15 cellular contexts compared by ENCODE assay signal in the genomic region with DNA sequence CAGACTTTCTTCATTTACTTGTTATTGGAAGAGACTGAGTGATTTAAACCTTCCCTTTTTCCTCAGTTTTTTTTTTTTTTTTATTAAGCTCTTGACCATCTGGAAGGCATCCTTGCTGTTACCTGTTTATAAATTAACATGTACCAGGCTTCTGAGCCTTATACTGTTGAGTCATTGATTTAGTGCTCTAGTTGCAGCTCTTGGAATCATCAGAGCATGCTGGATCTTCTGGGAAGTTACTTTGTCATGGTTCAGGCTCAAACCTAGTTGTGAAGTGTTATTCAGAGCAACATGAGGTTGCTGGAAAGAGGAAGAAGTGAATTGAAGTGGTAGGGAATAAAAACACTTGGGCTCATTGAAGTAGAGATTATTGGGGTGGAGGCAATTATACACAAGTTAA. TPM values are rescaled to one million over a fixed set of nuclear protein-coding genes. Genes with fewer than 3 reads are reported as not detected.
DNase-seq lines count a peak whose midpoint lies in the region; ATAC-seq and TF ChIP-seq lines count a peak whose summit lies in the region.
"Had no signal": no experiment of that assay in that cellular context is flagged by ENCODE, and none has a peak within 500 bp of the region (broad histone marks: within the 10 kb centered on the region; RNA-seq: fewer than 3 reads in every experiment).

No MANE protein-coding gene starts in this region.

- intact Hi-C loops in activated CD4-positive, alpha-beta T cell treated with anti-CD3 and anti-CD28 coated beads for 36 hours (cut with DNase I, micrococcal nuclease): no loop called here
- intact Hi-C loops in PC-9 (cut with micrococcal nuclease; ENCODE audit: unreplicated experiment): no loop called here

- peaks cover 47% of the 10 kb centered on the region for H3K4me1 ChIP-seq in PC-9 (replicated peaks; ENCODE audit: insufficient read depth)
- peaks cover 7% of the 10 kb centered on the region for H3K4me1 ChIP-seq in smooth muscle cell (ENCODE audit: low read depth)

- H3K36me3 ChIP-seq in PC-9 (ENCODE audit: low read depth): peaks cover 40% of the 10 kb centered on the region
- no peaks in the 10 kb centered on the region for H3K36me3 ChIP-seq in smooth muscle cell (ENCODE audit: low read depth)

- H3K9me3 Mint-ChIP-seq in activated CD4-positive, alpha-beta T cell treated with anti-CD3 and anti-CD28 coated beads for 36 hours (ENCODE audit: low read depth): no peaks in the 10 kb centered on the region
- H3K9me3 Mint-ChIP-seq: activated naive CD8-positive, alpha-beta T cell treated with anti-CD3 and anti-CD28 coated beads, Interleukin-2, amount 10 ng/mL, durations not matched to agents 7 days and 5 days had no signal

- POLR2A ChIA-PET in activated CD4-positive, alpha-beta T cell treated with anti-CD3 and anti-CD28 coated beads for 36 hours (lab: Charles Lee): no interaction called here
- POLR2A ChIA-PET in PC-9 (lab: Charles Lee; ENCODE audit: unreplicated experiment): interaction anchor here (0.6 kb wide), 1 partner anchor 22 kb away, joined by 3 read pairs; no protein-coding TSS in a partner anchor

- H3K27ac ChIP-seq in PC-9 (peak overlapping the region; percentile 53), smooth muscle cell (ENCODE audit: low read depth) (peak overlapping the region; percentile 49), coronary artery (no peak overlapping the region)
- H3K27ac ChIP-seq: A549, lower lobe of right lung had no signal

- no TSS peak for BruUV-seq in PC-9 (replicated peaks; lab: Mats Ljungman, UMichigan)

- H3K4me3 ChIP-seq in PC-9 (no peak overlapping the region), epithelial cell of proximal tubule (ENCODE audit: low read depth, low read length) (no peak overlapping the region), smooth muscle cell (no peak overlapping the region), coronary artery (no peak overlapping the region)
- H3K4me3 ChIP-seq: A549, lower lobe of right lung had no signal

- peaks cover 78% of the 10 kb centered on the region for H3K4me1 Mint-ChIP-seq in activated CD4-positive, alpha-beta T cell treated with anti-CD3 and anti-CD28 coated beads for 36 hours

- CTCF ChIA-PET in activated CD4-positive, alpha-beta T cell treated with anti-CD3 and anti-CD28 coated beads for 36 hours (lab: Charles Lee): interaction anchor here (0.7 to 2.2 kb wide), 2 partner anchors 30 to 58 kb away, joined by 3 to 7 read pairs; no protein-coding TSS in a partner anchor
- CTCF ChIA-PET in PC-9 (lab: Charles Lee): no interaction called here

- H2AFZ ChIP-seq in PC-9 (no peak overlapping the region), smooth muscle cell (ENCODE audit: low read depth) (no peak overlapping the region)

- ATAC-seq in activated CD4-positive, alpha-beta T cell treated with anti-CD3 and anti-CD28 coated beads for 36 hours: no peak
- ATAC-seq: A549, HepG2, lower lobe of right lung, right cardiac atrium had no signal

- peak overlapping the region; percentile 58 for H3K27ac Mint-ChIP-seq in activated CD4-positive, alpha-beta T cell treated with anti-CD3 and anti-CD28 coated beads for 36 hours
- H3K27ac Mint-ChIP-seq: activated naive CD8-positive, alpha-beta T cell treated with anti-CD3 and anti-CD28 coated beads, Interleukin-2, amount 10 ng/mL, durations not matched to agents 7 days and 5 days had no signal

- H3K79me2 ChIP-seq in PC-9 (ENCODE audit: low read depth): peaks cover 98% of the 10 kb centered on the region
- H3K79me2 ChIP-seq in smooth muscle cell (ENCODE audit: low read depth): peaks cover 93% of the 10 kb centered on the region

- H3K27me3 Mint-ChIP-seq in activated CD4-positive, alpha-beta T cell treated with anti-CD3 and anti-CD28 coated beads for 36 hours: no peaks in the 10 kb centered on the region
- H3K27me3 Mint-ChIP-seq: activated naive CD8-positive, alpha-beta T cell treated with anti-CD3 and anti-CD28 coated beads, Interleukin-2, amount 10 ng/mL, durations not matched to agents 7 days and 5 days had no signal

- no peak for DNase-seq in activated CD4-positive, alpha-beta T cell treated with anti-CD3 and anti-CD28 coated beads for 36 hours
- no peak for DNase-seq in activated CD4-positive, alpha-beta T cell treated with anti-CD3 and anti-CD28 coated beads, Interleukin-2, amount 50 U/mL, for 48 hours
- no peak for DNase-seq in PC-9
- peak; percentile 83 for DNase-seq in epithelial cell of proximal tubule (ENCODE audit: low read depth)
- no peak for DNase-seq in smooth muscle cell (lab: John Stamatoyannopoulos, UW; ENCODE audit: unreplicated experiment)
- no peak for DNase-seq in GM19240 (ENCODE audit: insufficient read length, low spot score)
- no peak for DNase-seq in coronary artery (ENCODE audit: low spot score)
- no peak for DNase-seq in stimulated activated CD4-positive, alpha-beta T cell treated with anti-CD3 and anti-CD28 coated beads, Interleukin-4, amount 100 ng/mL, for 24 hours
- DNase-seq: activated naive CD8-positive, alpha-beta T cell treated with anti-CD3 and anti-CD28 coated beads, Interleukin-2, amount 10 ng/mL, durations not matched to agents 7 days and 5 days; effector CD8-positive, alpha-beta T cell; lower lobe of right lung; NCI-H2107; right cardiac atrium had no signal

- peaks cover 50% of the 10 kb centered on the region for H3K36me3 Mint-ChIP-seq in activated CD4-positive, alpha-beta T cell treated with anti-CD3 and anti-CD28 coated beads for 36 hours (ENCODE audit: low read depth)

- no peaks in the 10 kb centered on the region for H3K27me3 ChIP-seq in PC-9 (ENCODE audit: insufficient read depth, low read depth)
- no peaks in the 10 kb centered on the region for H3K27me3 ChIP-seq in smooth muscle cell (ENCODE audit: low read depth)

- H3K9me3 ChIP-seq in PC-9 (ENCODE audit: insufficient read depth, low read depth) (no peaks in the 10 kb centered on the region), smooth muscle cell (replicated peaks; ENCODE audit: low read depth) (no peaks in the 10 kb centered on the region)
- H3K9me3 ChIP-seq: A549, lower lobe of right lung had no signal

- peaks cover 29% of the 10 kb centered on the region for H4K20me1 ChIP-seq in PC-9 (ENCODE audit: insufficient read depth)
- peaks cover 74% of the 10 kb centered on the region for H4K20me1 ChIP-seq in smooth muscle cell (ENCODE audit: low read depth)

- TF ChIP-seq CTCF in PC-9 (conservative IDR thresholded peaks at IDR 0.05) (no peak), epithelial cell of proximal tubule (conservative IDR thresholded peaks at IDR 0.05; ENCODE audit: low read depth, low read length) (no peak), smooth muscle cell (IDR thresholded peaks at IDR 0.05; ENCODE audit: borderline replicate concordance, insufficient read depth, poor library complexity, severe bottlenecking) (no peak), coronary artery (IDR thresholded peaks at IDR 0.05) (no peak)

- peaks cover 29% of the 10 kb centered on the region; the same call in 1 of the 2 replicates for H3F3A ChIP-seq in PC-9 (ENCODE audit: insufficient read depth, low read depth)
- H3F3A ChIP-seq in smooth muscle cell (ENCODE audit: low read depth): no peaks in the 10 kb centered on the region

- H3K4me3 Mint-ChIP-seq in activated CD4-positive, alpha-beta T cell treated with anti-CD3 and anti-CD28 coated beads for 36 hours: no peak overlapping the region

- no peaks in the 10 kb centered on the region for H3K9me2 ChIP-seq in PC-9 (ENCODE audit: insufficient read depth)

- peak overlapping the region; percentile 56 for H3K4me2 ChIP-seq in PC-9
- H3K4me2 ChIP-seq in smooth muscle cell: no peak overlapping the region
- H3K4me2 ChIP-seq: A549 had no signal

- H3K9ac ChIP-seq in smooth muscle cell (ENCODE audit: low read depth): no peak overlapping the region

RNA-seq across cellular contexts. Expression of gene ZDHHC5, which starts 6.3 kb away (rescaled TPM):
- 10 to 100 TPM; 46.2 to 60.0 TPM for total RNA-seq in activated CD4-positive, alpha-beta T cell treated with anti-CD3 and anti-CD28 coated beads for 36 hours
- total RNA-seq in PC-9 (2021) (94.2 and 101 TPM in 2 replicates), epithelial cell of proximal tubule (31.4 and 43.5 TPM in 2 replicates), smooth muscle cell (37.2 and 38.0 TPM in 2 replicates)
- polyA plus RNA-seq in smooth muscle cell: 33.2 and 34.5 TPM in 2 replicates

RNA-seq across cellular contexts. Expression of gene CLP1, which starts 16.7 kb away (rescaled TPM):
- 10 to 100 TPM; 11.9 to 15.9 TPM for total RNA-seq in activated CD4-positive, alpha-beta T cell treated with anti-CD3 and anti-CD28 coated beads for 36 hours
- total RNA-seq in PC-9 (2021) (23.4 and 24.2 TPM in 2 replicates), epithelial cell of proximal tubule (13.1 and 24.0 TPM in 2 replicates), smooth muscle cell (18.3 and 23.0 TPM in 2 replicates)
- polyA plus RNA-seq in smooth muscle cell: 18.0 and 19.7 TPM in 2 replicates

RNA-seq across cellular contexts. Expression of gene YPEL4, which starts 24.5 kb away (rescaled TPM):
- under 1 TPM; 0.43 to 0.47 TPM for total RNA-seq in activated CD4-positive, alpha-beta T cell treated with anti-CD3 and anti-CD28 coated beads for 36 hours
- total RNA-seq in PC-9 (2021) (0.48 and 0.98 TPM in 2 replicates), epithelial cell of proximal tubule (0.86 TPM in 1 of 2 replicates, not detected in the other), smooth muscle cell (0.18 and 2.5 TPM in 2 replicates)
- 2.0 and 2.9 TPM in 2 replicates for polyA plus RNA-seq in smooth muscle cell
- total RNA-seq: HepG2 had no signal

RNA-seq across cellular contexts. Expression of gene MED19, which starts 37.8 kb away (rescaled TPM):
- total RNA-seq in activated CD4-positive, alpha-beta T cell treated with anti-CD3 and anti-CD28 coated beads for 36 hours: 10 to 100 TPM in 1 of 2 experiments, 1 to 10 TPM in 1; 8.6 to 10.6 TPM
- total RNA-seq in PC-9 (2021) (25.3 and 26.9 TPM in 2 replicates), epithelial cell of proximal tubule (15.9 and 22.9 TPM in 2 replicates), smooth muscle cell (25.3 and 36.9 TPM in 2 replicates)
- polyA plus RNA-seq in smooth muscle cell: 37.9 and 43.8 TPM in 2 replicates

RNA-seq across cellular contexts. Expression of gene TMX2, which starts 38.1 kb away (rescaled TPM):
- 10 to 100 TPM; 59.8 to 72.5 TPM for total RNA-seq in activated CD4-positive, alpha-beta T cell treated with anti-CD3 and anti-CD28 coated beads for 36 hours
- total RNA-seq in PC-9 (2021): 124 and 138 TPM in 2 replicates
- total RNA-seq in epithelial cell of proximal tubule: 61.8 and 83.7 TPM in 2 replicates
- 75.4 and 82.6 TPM in 2 replicates for total RNA-seq in smooth muscle cell
- 86.6 and 87.0 TPM in 2 replicates for polyA plus RNA-seq in smooth muscle cell

Comparison
In these comparisons a context has a peak if more than half of its experiments do, and no peak if none do; other contexts are left out.
1. H3K27ac ChIP-seq: peak in PC-9 (single experiment) and smooth muscle cell (single experiment); none in coronary artery (0 of 2).